ENCODE assay signal across 23 cellular contexts in genomic region chr9:72042928-72043327, GRCh38. TPM values are rescaled to one million over a fixed set of nuclear protein-coding genes. Genes with fewer than 3 reads are reported as not detected.
"Had no signal": no experiment of that assay in that cellular context is flagged by ENCODE, and none has a peak within 500 bp of the region (broad histone marks: within the 10 kb centered on the region; RNA-seq: fewer than 3 reads in every experiment).

No MANE protein-coding gene starts in this region.

- H3K36me3 ChIP-seq: heart right ventricle, sigmoid colon, tibial artery, upper lobe of left lung, uterus had no signal

- H3K27me3 ChIP-seq: heart right ventricle, sigmoid colon, tibial artery, upper lobe of left lung, uterus had no signal

- ATAC-seq: heart right ventricle, left ventricle myocardium superior, psoas muscle had no signal

- DNase-seq: effector CD8-positive, alpha-beta T cell; heart right ventricle; islet precursor cell; left ventricle myocardium superior; mesendoderm; naive B cell; psoas muscle; sigmoid colon; stimulated activated CD4-positive, alpha-beta T cell treated with anti-CD3 and anti-CD28 coated beads, Interleukin-12 subunit alpha, Interleukin-12 subunit beta, amount 100 ng/mL, for 4 hours; stimulated activated naive CD4-positive, alpha-beta T cell; tibial artery; uterus had no signal

- H3K9me3 Mint-ChIP-seq: naive B cell, nephron had no signal

- H3K27ac Mint-ChIP-seq: naive B cell, nephron had no signal

- H3K36me3 Mint-ChIP-seq: naive B cell had no signal

- H3K4me3 ChIP-seq: coronary artery, heart right ventricle, psoas muscle, sigmoid colon, skin epidermis, tibial artery, upper lobe of left lung, uterus had no signal

- H3K9me3 ChIP-seq: heart right ventricle, psoas muscle, sigmoid colon, tibial artery, upper lobe of left lung, uterus had no signal

- H3K4me1 ChIP-seq: psoas muscle, uterus had no signal

- H3K27ac ChIP-seq: coronary artery, psoas muscle, sigmoid colon, tibial artery, uterus had no signal

- FAIRE-seq: frontal cortex had no signal

- H3K4me3 Mint-ChIP-seq: naive B cell, nephron had no signal

RNA-seq across cellular contexts. Expression of gene C9orf57, which starts 17.5 kb away (rescaled TPM):
- total RNA-seq: chondrocyte, dermis microvascular lymphatic vessel endothelial cell, frontal cortex, heart right ventricle, left ventricle myocardium superior, lung microvascular endothelial cell, osteoblast, psoas muscle, sigmoid colon, temporal lobe, upper lobe of left lung, uterus had no signal
- polyA plus RNA-seq: esophagus, heart right ventricle had no signal
